In genomic region chr10:33334839-33335549, GRCh38 we compare ENCODE assay signal across 1 cellular context.
TF ChIP-seq lines count a peak whose summit lies in the region.

No MANE protein-coding gene starts in this region.

TF ChIP-seq in HepG2, 621 proteins besides CTCF, POLR2A, EP300 and RAD21 (continued from another document and continues in another):
- TF ChIP-seq NFYC (CRISPR knock-in tag; IDR thresholded peaks at IDR 0.05) (no peak), POLR2AphosphoS2 (IDR thresholded peaks at IDR 0.05; ENCODE audit: low read depth, low read length) (no peak), ZNF510 (CRISPR knock-in tag; IDR thresholded peaks at IDR 0.05; ENCODE audit: low read depth) (no peak), HNRNPUL1 (IDR thresholded peaks at IDR 0.05; ENCODE audit: low read depth, low read length) (no peak), SNAI1 (CRISPR knock-in tag; IDR thresholded peaks at IDR 0.05; ENCODE audit: borderline replicate concordance) (no peak), ZNF441 (CRISPR knock-in tag; IDR thresholded peaks at IDR 0.05; ENCODE audit: borderline replicate concordance) (0 out of 2 replicates have a peak, but pooled peaks have one; percentile 64), ZFP37 (CRISPR knock-in tag; IDR thresholded peaks at IDR 0.05; ENCODE audit: borderline replicate concordance) (no peak), ZSCAN22 (CRISPR knock-in tag; IDR thresholded peaks at IDR 0.05) (no peak), ZBTB7B (CRISPR knock-in tag; IDR thresholded peaks at IDR 0.05) (peak; percentile 68; the same call in 1 of the 2 replicates), PPARG (CRISPR knock-in tag; conservative IDR thresholded peaks at IDR 0.05) (no peak), ZNF597 (CRISPR knock-in tag; IDR thresholded peaks at IDR 0.05) (no peak), FOXC1 (CRISPR knock-in tag; IDR thresholded peaks at IDR 0.05; ENCODE audit: borderline replicate concordance) (no peak), ZSCAN12 (CRISPR knock-in tag; IDR thresholded peaks at IDR 0.05) (no peak), ZNF660 (CRISPR knock-in tag; IDR thresholded peaks at IDR 0.05; ENCODE audit: borderline replicate concordance, low read depth) (no peak), CHD2 (IDR thresholded peaks at IDR 0.05; ENCODE audit: low read depth, low read length) (0 out of 2 replicates have a peak, but pooled peaks have one; percentile 9), HNF4A (CRISPR knock-in tag; IDR thresholded peaks at IDR 0.05) (0 out of 2 replicates have a peak, but pooled peaks have one; percentile 8), AGO1 (IDR thresholded peaks at IDR 0.05; ENCODE audit: low read depth, low read length, poor library complexity, severe bottlenecking) (no peak), ZNF570 (CRISPR knock-in tag; IDR thresholded peaks at IDR 0.05; ENCODE audit: borderline replicate concordance) (no peak), HIVEP1 (CRISPR knock-in tag; IDR thresholded peaks at IDR 0.05) (no peak), ZNF709 (CRISPR knock-in tag; IDR thresholded peaks at IDR 0.05) (peak; percentile 67; the same call in 1 of the 2 replicates), ATM (IDR thresholded peaks at IDR 0.05; ENCODE audit: borderline replicate concordance) (no peak), PCBP1 (IDR thresholded peaks at IDR 0.05; ENCODE audit: borderline replicate concordance, low read depth, low read length) (0 out of 2 replicates have a peak, but pooled peaks have one; percentile 16), ZNF160 (CRISPR knock-in tag; IDR thresholded peaks at IDR 0.05) (no peak; the same call in 1 of the 2 replicates), RBM39 (IDR thresholded peaks at IDR 0.05; ENCODE audit: low read depth, low read length, poor library complexity, severe bottlenecking) (peak; percentile 61), SMYD3 (CRISPR knock-in tag; IDR thresholded peaks at IDR 0.05) (no peak), ZNF337 (CRISPR knock-in tag; IDR thresholded peaks at IDR 0.05; ENCODE audit: borderline replicate concordance, low read depth) (no peak), TGIF2 (CRISPR knock-in tag; IDR thresholded peaks at IDR 0.05) (no peak), ETS1 (CRISPR knock-in tag; IDR thresholded peaks at IDR 0.05) (no peak), IRF2 (CRISPR knock-in tag; IDR thresholded peaks at IDR 0.05) (0 out of 2 replicates have a peak, but pooled peaks have one; percentile 17), ZNF317 (CRISPR knock-in tag; IDR thresholded peaks at IDR 0.05) (0 out of 2 replicates have a peak, but pooled peaks have one; percentile 27), SRSF9 (IDR thresholded peaks at IDR 0.05; ENCODE audit: borderline replicate concordance, insufficient read depth, low read depth, low read length, poor library complexity, severe bottlenecking) (no peak), AHR (CRISPR knock-in tag; IDR thresholded peaks at IDR 0.05) (no peak), ZNF558 (CRISPR knock-in tag; IDR thresholded peaks at IDR 0.05; ENCODE audit: borderline replicate concordance) (no peak), NFAT5 (CRISPR knock-in tag; IDR thresholded peaks at IDR 0.05) (peak; percentile 65; the same call in 1 of the 2 replicates), RARA (CRISPR knock-in tag; IDR thresholded peaks at IDR 0.05) (0 out of 2 replicates have a peak, but pooled peaks have one; percentile 14), DRAP1 (CRISPR knock-in tag; IDR thresholded peaks at IDR 0.05) (no peak), DBP (CRISPR knock-in tag; IDR thresholded peaks at IDR 0.05; ENCODE audit: not compliant biosample characterization) (no peak), MAFF (IDR thresholded peaks at IDR 0.05; ENCODE audit: low read depth, low read length) (no peak), ZNF329 (CRISPR knock-in tag; IDR thresholded peaks at IDR 0.05; ENCODE audit: low read depth) (no peak), GPBP1L1 (CRISPR knock-in tag; IDR thresholded peaks at IDR 0.05) (no peak), ZNF839 (CRISPR knock-in tag; IDR thresholded peaks at IDR 0.05; ENCODE audit: borderline replicate concordance) (no peak), ZNF563 (CRISPR knock-in tag; IDR thresholded peaks at IDR 0.05) (peak; percentile 72; the same call in 1 of the 2 replicates), RFXAP (CRISPR knock-in tag; IDR thresholded peaks at IDR 0.05; ENCODE audit: borderline replicate concordance) (no peak), JARID2 (CRISPR knock-in tag; IDR thresholded peaks at IDR 0.05; ENCODE audit: insufficient replicate concordance) (no peak), ZNF3 (CRISPR knock-in tag; IDR thresholded peaks at IDR 0.05) (no peak)
- TF ChIP-seq, protein P1, sequence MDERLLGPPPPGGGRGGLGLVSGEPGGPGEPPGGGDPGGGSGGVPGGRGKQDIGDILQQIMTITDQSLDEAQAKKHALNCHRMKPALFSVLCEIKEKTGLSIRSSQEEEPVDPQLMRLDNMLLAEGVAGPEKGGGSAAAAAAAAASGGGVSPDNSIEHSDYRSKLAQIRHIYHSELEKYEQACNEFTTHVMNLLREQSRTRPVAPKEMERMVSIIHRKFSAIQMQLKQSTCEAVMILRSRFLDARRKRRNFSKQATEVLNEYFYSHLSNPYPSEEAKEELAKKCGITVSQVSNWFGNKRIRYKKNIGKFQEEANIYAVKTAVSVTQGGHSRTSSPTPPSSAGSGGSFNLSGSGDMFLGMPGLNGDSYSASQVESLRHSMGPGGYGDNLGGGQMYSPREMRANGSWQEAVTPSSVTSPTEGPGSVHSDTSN (CRISPR knock-in tag; IDR thresholded peaks at IDR 0.05), result no peak
- TF ChIP-seq, protein P2, sequence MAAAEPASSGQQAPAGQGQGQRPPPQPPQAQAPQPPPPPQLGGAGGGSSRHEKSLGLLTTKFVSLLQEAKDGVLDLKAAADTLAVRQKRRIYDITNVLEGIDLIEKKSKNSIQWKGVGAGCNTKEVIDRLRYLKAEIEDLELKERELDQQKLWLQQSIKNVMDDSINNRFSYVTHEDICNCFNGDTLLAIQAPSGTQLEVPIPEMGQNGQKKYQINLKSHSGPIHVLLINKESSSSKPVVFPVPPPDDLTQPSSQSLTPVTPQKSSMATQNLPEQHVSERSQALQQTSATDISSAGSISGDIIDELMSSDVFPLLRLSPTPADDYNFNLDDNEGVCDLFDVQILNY (CRISPR knock-in tag; conservative IDR thresholded peaks at IDR 0.05), result 0 out of 2 replicates have a peak, but pooled peaks have one; percentile 43
- TF ChIP-seq, protein P3, sequence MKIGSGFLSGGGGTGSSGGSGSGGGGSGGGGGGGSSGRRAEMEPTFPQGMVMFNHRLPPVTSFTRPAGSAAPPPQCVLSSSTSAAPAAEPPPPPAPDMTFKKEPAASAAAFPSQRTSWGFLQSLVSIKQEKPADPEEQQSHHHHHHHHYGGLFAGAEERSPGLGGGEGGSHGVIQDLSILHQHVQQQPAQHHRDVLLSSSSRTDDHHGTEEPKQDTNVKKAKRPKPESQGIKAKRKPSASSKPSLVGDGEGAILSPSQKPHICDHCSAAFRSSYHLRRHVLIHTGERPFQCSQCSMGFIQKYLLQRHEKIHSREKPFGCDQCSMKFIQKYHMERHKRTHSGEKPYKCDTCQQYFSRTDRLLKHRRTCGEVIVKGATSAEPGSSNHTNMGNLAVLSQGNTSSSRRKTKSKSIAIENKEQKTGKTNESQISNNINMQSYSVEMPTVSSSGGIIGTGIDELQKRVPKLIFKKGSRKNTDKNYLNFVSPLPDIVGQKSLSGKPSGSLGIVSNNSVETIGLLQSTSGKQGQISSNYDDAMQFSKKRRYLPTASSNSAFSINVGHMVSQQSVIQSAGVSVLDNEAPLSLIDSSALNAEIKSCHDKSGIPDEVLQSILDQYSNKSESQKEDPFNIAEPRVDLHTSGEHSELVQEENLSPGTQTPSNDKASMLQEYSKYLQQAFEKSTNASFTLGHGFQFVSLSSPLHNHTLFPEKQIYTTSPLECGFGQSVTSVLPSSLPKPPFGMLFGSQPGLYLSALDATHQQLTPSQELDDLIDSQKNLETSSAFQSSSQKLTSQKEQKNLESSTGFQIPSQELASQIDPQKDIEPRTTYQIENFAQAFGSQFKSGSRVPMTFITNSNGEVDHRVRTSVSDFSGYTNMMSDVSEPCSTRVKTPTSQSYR (CRISPR knock-in tag; IDR thresholded peaks at IDR 0.05; ENCODE audit: borderline replicate concordance), result no peak
- TF ChIP-seq, protein P4, sequence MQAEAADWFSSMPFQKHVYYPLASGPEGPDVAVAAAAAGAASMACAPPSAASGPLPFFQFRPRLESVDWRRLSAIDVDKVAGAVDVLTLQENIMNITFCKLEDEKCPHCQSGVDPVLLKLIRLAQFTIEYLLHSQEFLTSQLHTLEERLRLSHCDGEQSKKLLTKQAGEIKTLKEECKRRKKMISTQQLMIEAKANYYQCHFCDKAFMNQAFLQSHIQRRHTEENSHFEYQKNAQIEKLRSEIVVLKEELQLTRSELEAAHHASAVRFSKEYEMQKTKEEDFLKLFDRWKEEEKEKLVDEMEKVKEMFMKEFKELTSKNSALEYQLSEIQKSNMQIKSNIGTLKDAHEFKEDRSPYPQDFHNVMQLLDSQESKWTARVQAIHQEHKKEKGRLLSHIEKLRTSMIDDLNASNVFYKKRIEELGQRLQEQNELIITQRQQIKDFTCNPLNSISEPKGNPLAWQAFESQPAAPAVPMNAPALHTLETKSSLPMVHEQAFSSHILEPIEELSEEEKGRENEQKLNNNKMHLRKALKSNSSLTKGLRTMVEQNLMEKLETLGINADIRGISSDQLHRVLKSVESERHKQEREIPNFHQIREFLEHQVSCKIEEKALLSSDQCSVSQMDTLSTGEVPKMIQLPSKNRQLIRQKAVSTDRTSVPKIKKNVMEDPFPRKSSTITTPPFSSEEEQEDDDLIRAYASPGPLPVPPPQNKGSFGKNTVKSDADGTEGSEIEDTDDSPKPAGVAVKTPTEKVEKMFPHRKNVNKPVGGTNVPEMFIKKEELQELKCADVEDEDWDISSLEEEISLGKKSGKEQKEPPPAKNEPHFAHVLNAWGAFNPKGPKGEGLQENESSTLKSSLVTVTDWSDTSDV (CRISPR knock-in tag; IDR thresholded peaks at IDR 0.05), result no peak
